Comparison of ENCODE assay signal across 8 cellular contexts in the genomic region with DNA sequence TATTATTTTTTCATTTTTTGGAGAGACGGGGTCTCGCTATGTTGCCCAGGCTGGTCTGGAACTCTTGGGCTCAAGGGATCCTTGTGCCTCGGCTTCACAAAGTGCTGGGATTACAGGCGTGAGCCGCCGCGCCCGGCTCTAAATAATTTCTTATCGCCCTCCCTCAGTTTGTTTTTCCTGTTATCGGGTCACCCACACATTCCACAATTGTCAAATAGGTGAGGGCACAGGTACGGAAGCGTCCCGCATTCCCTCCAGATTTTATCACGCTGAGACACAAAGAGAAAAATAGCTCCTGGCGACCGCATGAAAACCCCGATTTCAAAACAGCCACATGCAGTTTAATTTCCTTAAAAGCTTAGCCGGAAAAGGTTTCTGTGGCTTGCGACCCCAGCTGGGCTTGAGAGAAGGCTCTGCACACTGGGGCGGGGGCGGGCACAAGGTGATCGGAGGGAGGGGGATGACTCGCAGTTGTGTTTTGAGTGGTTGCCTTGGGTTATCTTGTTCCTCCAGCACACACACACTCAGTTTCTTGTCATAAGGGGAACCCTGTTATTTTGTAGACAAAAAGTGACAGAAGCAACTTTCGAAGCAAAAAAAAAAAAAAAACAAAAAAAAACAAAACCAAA. TPM values are rescaled to one million over a fixed set of nuclear protein-coding genes. Genes with fewer than 3 reads are reported as not detected.
DNase-seq lines count a peak whose midpoint lies in the region; ATAC-seq, FAIRE-seq and TF ChIP-seq lines count a peak whose summit lies in the region.

No MANE protein-coding gene starts in this region.

- H3K36me3 ChIP-seq in hepatocyte (replicated peaks; ENCODE audit: insufficient read depth, low read depth) = no peaks in the 10 kb centered on the region
- no peaks in the 10 kb centered on the region for H3K36me3 ChIP-seq in small intestine (ENCODE audit: control insufficient read depth in 2 of 2, insufficient read depth in 2 of 2, low read length in 2 of 2)

- H3K9me2 ChIP-seq in hepatocyte (replicated peaks; ENCODE audit: insufficient read depth) = no peaks in the 10 kb centered on the region

- H3K27ac ChIP-seq in hepatocyte (peak overlapping the region; percentile 85), small intestine (ENCODE audit: low read depth in 1 of 2, low read length in 1 of 2) (peak overlapping the region; percentile 75 to 92)

- 5% methylated on average over 24 of the region's 24 CpGs for WGBS in hepatocyte (ENCODE audit: low lambda C conversion rate, missing lambda C conversion rate)
- WGBS in small intestine, 3 donors = 1 to 2% (median 1%) methylated on average over 24 of the region's 24 CpGs

- H3K27me3 ChIP-seq in hepatocyte (no peaks in the 10 kb centered on the region), small intestine (ENCODE audit: control insufficient read depth in 2 of 2, insufficient read depth in 2 of 2, low read length in 2 of 2) (no peaks in the 10 kb centered on the region)

- H3K4me3 ChIP-seq in hepatocyte (peak overlapping the region; percentile 95), small intestine (ENCODE audit: low read depth in 1 of 2, low read length in 2 of 2) (peak overlapping the region in 1 of 2 donors; percentile 89)

- no peak for TF ChIP-seq CTCF in hepatocyte (IDR thresholded peaks at IDR 0.05; ENCODE audit: poor library complexity)

- peak overlapping the region; percentile 74 for H2AFZ ChIP-seq in hepatocyte

- H4K20me1 ChIP-seq in hepatocyte (ENCODE audit: insufficient read depth, poor library complexity, severe bottlenecking) = no peaks in the 10 kb centered on the region

- ATAC-seq in GM18907 (IDR thresholded peaks at IDR 0.05; ENCODE audit: unreplicated experiment) (peak; percentile 42), HG03066 (IDR thresholded peaks at IDR 0.05; ENCODE audit: low read depth, unreplicated experiment) (peak; percentile 47)

- H3K9me3 ChIP-seq in hepatocyte (ENCODE audit: low read depth) = no peaks in the 10 kb centered on the region
- no peaks in the 10 kb centered on the region for H3K9me3 ChIP-seq in small intestine (ENCODE audit: control insufficient read depth, low read depth)

- H3K79me2 ChIP-seq in hepatocyte = peaks cover 25% of the 10 kb centered on the region

- H3K4me1 ChIP-seq in hepatocyte (ENCODE audit: insufficient read depth) = peaks cover 10% of the 10 kb centered on the region
- H3K4me1 ChIP-seq in small intestine (ENCODE audit: control insufficient read depth in 2 of 2, insufficient read depth in 1 of 2, low read depth in 1 of 2, low read length in 1 of 2) = peaks cover 2 to 3% of the 10 kb centered on the region in 2 donors

- DNase-seq in SIG-M5 (lab: John Stamatoyannopoulos, UW) = peak; percentile 98
- DNase-seq in activated naive CD4-positive, alpha-beta T cell (lab: John Stamatoyannopoulos, UW) = peak; percentile 13 to 68 (median 32)
- DNase-seq in hepatocyte (ENCODE audit: low spot score) = peak; percentile 71
- DNase-seq in small intestine = peak; percentile 64
- no peak for DNase-seq in DMS114 treated with DMSO at 0.1 percent for 48 hours (lab: John Stamatoyannopoulos, UW; ENCODE audit: unreplicated experiment)
- no peak for DNase-seq in NCI-H510A treated with DMSO at 0.1 percent for 48 hours (lab: John Stamatoyannopoulos, UW)

- FAIRE-seq in small intestine (lab: Jason Lieb, UNC) = no peak

- H3K4me2 ChIP-seq in hepatocyte = peak overlapping the region; percentile 90

RNA-seq across cellular contexts. Expression of a gene that starts 0.7 kb away (rescaled TPM):
- 60.3 and 78.9 TPM in 2 replicates for total RNA-seq in hepatocyte
- polyA plus RNA-seq in hepatocyte = 34.5 and 37.2 TPM in 2 replicates
- polyA plus RNA-seq in small intestine = 100 to 1,000 TPM in 2 of 3 donors, 10 to 100 TPM in 1; 46.3 to 138 (median 125) TPM

Comparison
In these comparisons a context has a peak if more than half of its experiments do, and no peak if none do; other contexts are left out.
1. DNase-seq: peak in SIG-M5 (single experiment), activated naive CD4-positive, alpha-beta T cell (4 of 4), hepatocyte (single experiment) and small intestine (single experiment); none in DMS114 treated with DMSO at 0.1 percent for 48 hours (single experiment) and NCI-H510A treated with DMSO at 0.1 percent for 48 hours (single experiment).